ENCODE assay signal across 1 cellular context in the genomic region with DNA sequence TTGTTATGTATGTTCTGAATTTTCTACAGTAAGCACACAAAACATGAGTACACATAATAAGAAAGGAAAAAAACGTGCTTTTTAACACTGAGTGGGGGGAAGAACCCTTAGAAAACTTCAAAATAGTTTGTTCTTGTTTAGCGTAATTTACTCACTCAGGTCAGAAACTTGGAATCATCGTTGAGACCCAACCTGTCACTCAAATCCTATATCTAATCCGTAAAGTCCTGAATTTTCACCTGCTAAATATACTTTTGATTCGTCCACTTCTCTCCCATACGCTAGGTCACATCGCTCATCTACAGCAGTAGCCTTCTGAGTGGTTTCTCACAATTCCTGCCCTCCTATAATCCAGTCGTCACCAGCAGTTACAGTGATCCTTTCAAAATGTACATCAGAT.
TF ChIP-seq lines count a peak whose summit lies in the region.

No MANE protein-coding gene starts in this region.

TF ChIP-seq in endothelial cell of umbilical vein, 7 proteins besides CTCF, POLR2A, EP300 and RAD21 (continued from another document):
- no peak for TF ChIP-seq MYC (IDR thresholded peaks at IDR 0.05; ENCODE audit: low read depth, low read length)
- TF ChIP-seq JUN (IDR thresholded peaks at IDR 0.05; ENCODE audit: borderline replicate concordance, insufficient read depth, insufficient read length, low read depth) = no peak
- TF ChIP-seq GATA2 (IDR thresholded peaks at IDR 0.05; ENCODE audit: insufficient read depth, insufficient read length, low read depth, low read length) = no peak
- TF ChIP-seq, protein P1, sequence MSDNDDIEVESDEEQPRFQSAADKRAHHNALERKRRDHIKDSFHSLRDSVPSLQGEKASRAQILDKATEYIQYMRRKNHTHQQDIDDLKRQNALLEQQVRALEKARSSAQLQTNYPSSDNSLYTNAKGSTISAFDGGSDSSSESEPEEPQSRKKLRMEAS (IDR thresholded peaks at IDR 0.05; ENCODE audit: insufficient read depth, insufficient read length) = no peak
- no peak for TF ChIP-seq EZH2 (IDR thresholded peaks at IDR 0.05; ENCODE audit: borderline replicate concordance, low read depth, low read length, severe bottlenecking)
- TF ChIP-seq FOS (IDR thresholded peaks at IDR 0.05; ENCODE audit: borderline replicate concordance, insufficient read depth, low read length) = no peak
